17 cellular contexts compared by ENCODE assay signal in genomic region chr18:6866552-6866951, GRCh38.
"Had no signal": no experiment of that assay in that cellular context is flagged by ENCODE, and none has a peak within 500 bp of the region (broad histone marks: within the 10 kb centered on the region; RNA-seq: fewer than 3 reads in every experiment).

No MANE protein-coding gene starts in this region.

- H3K4me1 ChIP-seq: parathyroid adenoma, thyroid gland had no signal

- DNase-seq: activated CD4-positive, alpha-beta T cell treated with anti-CD3 and anti-CD28 coated beads, Interleukin-2, amount 10 ng/mL, durations not matched to agents 24 days and 14 days; activated CD8-positive, alpha-beta memory T cell treated with anti-CD3 and anti-CD28 coated beads, Interleukin-2, amount 50 U/mL, for 48 hours; activated gamma-delta T cell; activated T-cell treated with anti-CD3 and anti-CD28 coated beads, Interleukin-2, amount 50 U/mL, for 72 hours; amniotic stem cell; islet precursor cell; mammary epithelial cell; mucosa of descending colon; naive thymus-derived CD4-positive, alpha-beta T cell; stimulated activated CD4-positive, alpha-beta T cell treated with anti-CD3 and anti-CD28 coated beads, Interleukin-2, amount 100 ng/mL, for 48 hours; thyroid gland had no signal

- H3K9ac ChIP-seq: parathyroid adenoma had no signal

- H3K27me3 ChIP-seq: hepatocyte, neutrophil, thyroid gland had no signal

- H3K4me3 ChIP-seq: hepatocyte, mucosa of descending colon, thyroid gland had no signal

- H3K9me3 ChIP-seq: mucosa of descending colon, neutrophil, thyroid gland had no signal

- H3K36me3 ChIP-seq: neutrophil, thyroid gland had no signal

- ATAC-seq: activated T-cell treated with anti-CD3 and anti-CD28 coated beads, Interleukin-2, amount 50 U/mL, for 72 hours; esophagus mucosa; left lobe of liver; mucosa of descending colon; naive thymus-derived CD4-positive, alpha-beta T cell; stimulated activated memory B cell treated with anti-CD40 and anti-IgM and Interleukin-4, amounts not matched to agents 10 μg/mL and 1 μg/mL and 100 μg/mL, for 72 hours had no signal

- H3K79me2 ChIP-seq: hepatocyte, parathyroid adenoma had no signal

- H3K27ac ChIP-seq: hepatocyte, neutrophil, parathyroid adenoma, thyroid gland had no signal

- H2AFZ ChIP-seq: hepatocyte, parathyroid adenoma had no signal

- H3K4me2 ChIP-seq: hepatocyte had no signal
